1 cellular context compared by ENCODE assay signal in the genomic region with DNA sequence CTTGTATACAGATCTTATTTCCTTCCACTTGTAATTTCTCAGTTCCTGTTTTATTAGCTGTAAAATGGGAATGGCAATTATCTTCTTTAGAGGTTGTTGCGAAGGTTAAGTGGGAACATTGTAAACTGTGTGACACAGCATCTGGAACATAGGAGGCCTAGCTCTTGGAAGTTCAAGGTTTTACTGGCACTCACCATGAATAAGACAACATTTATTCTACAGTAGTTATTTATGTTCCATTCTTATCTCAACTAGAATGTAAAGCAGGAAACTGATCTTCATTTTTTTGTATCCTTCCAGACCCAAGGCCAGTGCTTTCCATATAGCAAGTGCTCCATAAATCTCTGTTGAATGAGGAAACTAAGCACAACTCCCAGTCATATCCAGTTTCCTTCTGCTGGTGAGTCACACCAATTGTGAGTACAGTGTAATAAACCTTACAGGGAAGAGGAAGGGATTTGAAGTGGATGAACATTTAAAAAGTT.
TF ChIP-seq lines count a peak whose summit lies in the region.

No MANE protein-coding gene starts in this region.

TF ChIP-seq in HEK293, 187 proteins besides CTCF, POLR2A, EP300 and RAD21 (continued from another document and continues in another):
- no peak for TF ChIP-seq PRDM2 (tag by site-specific recombination; IDR thresholded peaks at IDR 0.05; ENCODE audit: borderline replicate concordance)
- peak; percentile 38; the same call in 1 of the 2 replicates for TF ChIP-seq SP3 (tag by site-specific recombination; IDR thresholded peaks at IDR 0.05)
- peak; percentile 71 for TF ChIP-seq ZBTB1 (tag by site-specific recombination; IDR thresholded peaks at IDR 0.05)
- TF ChIP-seq ZSCAN16 (tag by site-specific recombination; IDR thresholded peaks at IDR 0.05) = no peak; the same call in 1 of the 2 replicates
- peak; percentile 73 for TF ChIP-seq ZBTB11 (tag by site-specific recombination; conservative IDR thresholded peaks at IDR 0.05; ENCODE audit: low read depth)
- TF ChIP-seq REPIN1 (tag by site-specific recombination; IDR thresholded peaks at IDR 0.05; ENCODE audit: low read depth) = no peak
- TF ChIP-seq, protein P1, sequence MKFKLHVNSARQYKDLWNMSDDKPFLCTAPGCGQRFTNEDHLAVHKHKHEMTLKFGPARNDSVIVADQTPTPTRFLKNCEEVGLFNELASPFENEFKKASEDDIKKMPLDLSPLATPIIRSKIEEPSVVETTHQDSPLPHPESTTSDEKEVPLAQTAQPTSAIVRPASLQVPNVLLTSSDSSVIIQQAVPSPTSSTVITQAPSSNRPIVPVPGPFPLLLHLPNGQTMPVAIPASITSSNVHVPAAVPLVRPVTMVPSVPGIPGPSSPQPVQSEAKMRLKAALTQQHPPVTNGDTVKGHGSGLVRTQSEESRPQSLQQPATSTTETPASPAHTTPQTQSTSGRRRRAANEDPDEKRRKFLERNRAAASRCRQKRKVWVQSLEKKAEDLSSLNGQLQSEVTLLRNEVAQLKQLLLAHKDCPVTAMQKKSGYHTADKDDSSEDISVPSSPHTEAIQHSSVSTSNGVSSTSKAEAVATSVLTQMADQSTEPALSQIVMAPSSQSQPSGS (tag by site-specific recombination; IDR thresholded peaks at IDR 0.05; ENCODE audit: low read depth) = peak; percentile 62
- peak; percentile 81; the same call in 1 of the 2 replicates for TF ChIP-seq ZNF184 (tag by site-specific recombination; IDR thresholded peaks at IDR 0.05)
- peak; percentile 100 for TF ChIP-seq SP7 (tag by site-specific recombination; IDR thresholded peaks at IDR 0.05)
- TF ChIP-seq ZNF175 (tag by site-specific recombination; IDR thresholded peaks at IDR 0.05) = no peak
- peak; percentile 98 for TF ChIP-seq ZNF391 (tag by site-specific recombination; IDR thresholded peaks at IDR 0.05; ENCODE audit: borderline replicate concordance, low read depth)
- peak; percentile 81; the same call in 1 of the 2 replicates for TF ChIP-seq ZSCAN5A (tag by site-specific recombination; IDR thresholded peaks at IDR 0.05)
- peak; percentile 82 for TF ChIP-seq ZNF600 (tag by site-specific recombination; IDR thresholded peaks at IDR 0.05)
- no peak for TF ChIP-seq SETDB1 (IDR thresholded peaks at IDR 0.05; ENCODE audit: insufficient read length, low read length)
- TF ChIP-seq OSR2 (tag by site-specific recombination; IDR thresholded peaks at IDR 0.05) = peak; percentile 100
- peak; percentile 83 for TF ChIP-seq ZBTB17 (tag by site-specific recombination; IDR thresholded peaks at IDR 0.05)
- 0 out of 2 replicates have a peak, but pooled peaks have one; percentile 36 for TF ChIP-seq ZFP3 (tag by site-specific recombination; IDR thresholded peaks at IDR 0.05; ENCODE audit: low read depth)
- TF ChIP-seq ZNF157 (tag by site-specific recombination; IDR thresholded peaks at IDR 0.05) = no peak
- TF ChIP-seq, protein P2, sequence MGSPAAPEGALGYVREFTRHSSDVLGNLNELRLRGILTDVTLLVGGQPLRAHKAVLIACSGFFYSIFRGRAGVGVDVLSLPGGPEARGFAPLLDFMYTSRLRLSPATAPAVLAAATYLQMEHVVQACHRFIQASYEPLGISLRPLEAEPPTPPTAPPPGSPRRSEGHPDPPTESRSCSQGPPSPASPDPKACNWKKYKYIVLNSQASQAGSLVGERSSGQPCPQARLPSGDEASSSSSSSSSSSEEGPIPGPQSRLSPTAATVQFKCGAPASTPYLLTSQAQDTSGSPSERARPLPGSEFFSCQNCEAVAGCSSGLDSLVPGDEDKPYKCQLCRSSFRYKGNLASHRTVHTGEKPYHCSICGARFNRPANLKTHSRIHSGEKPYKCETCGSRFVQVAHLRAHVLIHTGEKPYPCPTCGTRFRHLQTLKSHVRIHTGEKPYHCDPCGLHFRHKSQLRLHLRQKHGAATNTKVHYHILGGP (tag by site-specific recombination; IDR thresholded peaks at IDR 0.05) = peak; percentile 73
- peak; percentile 49; the same call in 1 of the 2 replicates for TF ChIP-seq ZBTB20 (tag by site-specific recombination; IDR thresholded peaks at IDR 0.05)
- TF ChIP-seq, protein P3, sequence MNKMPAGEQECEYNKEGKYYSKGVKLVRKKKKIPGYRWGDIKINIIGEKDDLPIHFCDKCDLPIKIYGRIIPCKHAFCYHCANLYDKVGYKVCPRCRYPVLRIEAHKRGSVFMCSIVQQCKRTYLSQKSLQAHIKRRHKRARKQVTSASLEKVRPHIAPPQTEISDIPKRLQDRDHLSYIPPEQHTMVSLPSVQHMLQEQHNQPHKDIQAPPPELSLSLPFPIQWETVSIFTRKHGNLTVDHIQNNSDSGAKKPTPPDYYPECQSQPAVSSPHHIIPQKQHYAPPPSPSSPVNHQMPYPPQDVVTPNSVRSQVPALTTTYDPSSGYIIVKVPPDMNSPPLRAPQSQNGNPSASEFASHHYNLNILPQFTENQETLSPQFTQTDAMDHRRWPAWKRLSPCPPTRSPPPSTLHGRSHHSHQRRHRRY (tag by site-specific recombination; IDR thresholded peaks at IDR 0.05) = peak; percentile 98
- no peak for TF ChIP-seq ZNF133 (tag by site-specific recombination; IDR thresholded peaks at IDR 0.05)
- no peak for TF ChIP-seq ZNF223 (tag by site-specific recombination; IDR thresholded peaks at IDR 0.05)
- TF ChIP-seq ZNF692 (tag by site-specific recombination; IDR thresholded peaks at IDR 0.05) = peak; percentile 68
- peak; percentile 86 for TF ChIP-seq ZNF10 (tag by site-specific recombination; IDR thresholded peaks at IDR 0.05)
- TF ChIP-seq ZNF518A (tag by site-specific recombination; conservative IDR thresholded peaks at IDR 0.05; ENCODE audit: low read depth) = peak; percentile 73
- TF ChIP-seq GLIS1 (tag by site-specific recombination; IDR thresholded peaks at IDR 0.05) = peak; percentile 55
- peak; percentile 98 for TF ChIP-seq ZSCAN23 (tag by site-specific recombination; IDR thresholded peaks at IDR 0.05)
